In the genomic region with DNA sequence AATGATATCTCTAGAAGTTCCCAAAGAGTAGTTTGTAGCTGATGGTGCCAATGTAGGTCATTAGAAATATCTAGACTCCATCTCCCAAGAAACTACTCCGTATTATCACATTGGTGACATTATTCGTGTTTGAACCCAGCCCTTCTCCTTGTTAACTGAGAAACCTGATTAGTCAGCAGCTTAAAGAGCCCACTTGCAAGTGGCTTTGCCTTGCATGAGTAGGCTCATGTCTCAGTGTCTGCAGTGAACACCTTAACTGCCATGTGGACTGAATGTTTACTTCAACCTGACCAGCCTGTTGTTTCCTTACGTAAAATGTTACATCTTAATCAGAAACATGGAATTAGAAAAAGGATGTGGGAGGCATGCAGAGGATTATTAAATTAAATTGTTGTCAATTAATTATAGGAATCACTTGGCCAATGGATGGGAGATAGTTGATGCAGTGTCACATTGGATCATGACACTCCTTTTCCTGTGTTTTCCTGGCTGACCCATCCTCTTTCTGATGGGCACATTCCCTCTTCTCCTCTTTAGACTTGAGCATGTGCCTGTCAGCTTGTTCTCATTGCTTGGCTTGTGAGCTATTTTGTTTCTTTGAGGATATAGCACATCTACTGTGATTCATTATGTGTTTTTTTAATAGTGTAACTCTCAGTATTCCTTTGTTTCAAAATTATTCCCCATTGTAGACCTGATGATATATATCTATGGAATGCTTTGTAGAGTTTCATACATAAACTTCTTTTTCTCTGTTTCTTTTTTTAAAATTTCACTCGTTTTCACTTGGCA, we compare ENCODE assay signal across 15 cellular contexts. TPM values are rescaled to one million over a fixed set of nuclear protein-coding genes. Genes with fewer than 3 reads are reported as not detected.
A peak's percentile ranks its signal among the peaks of the same experiment; 100 is the strongest.
DNase-seq lines count a peak whose midpoint lies in the region; ATAC-seq and TF ChIP-seq lines count a peak whose summit lies in the region.
"Had no signal": no experiment of that assay in that cellular context is flagged by ENCODE, and none has a peak within 500 bp of the region (broad histone marks: within the 10 kb centered on the region; RNA-seq: fewer than 3 reads in every experiment).

No MANE protein-coding gene starts in this region.

- WGBS in IMR-90 (ENCODE audit: extremely low coverage in 2 of 2, insufficient read length in 1 of 2), 2 experiments, result 100% methylated on average over 2 of the region's 4 CpGs; no CpG with 5 or more reads in 1 of the 2 experiments
- WGBS in mammary epithelial cell (ENCODE audit: low coverage, missing lambda C conversion rate), result 81% methylated on average over 4 of the region's 4 CpGs
- WGBS in body of pancreas, 2 donors, result 69 to 85% methylated on average over 4 of the region's 4 CpGs

- H3K79me2 ChIP-seq in mammary epithelial cell (ENCODE audit: insufficient read depth, low read length), result peaks cover 77% of the 10 kb centered on the region

- peak overlapping the region; percentile 31; the same call in 1 of the 2 replicates for H2AK5ac ChIP-seq in IMR-90 (ENCODE audit: low read depth, low read length)

- H3K36me3 ChIP-seq in IMR-90 (ENCODE audit: control insufficient read depth, insufficient read depth, low read length) (no peaks in the 10 kb centered on the region), mammary epithelial cell (ENCODE audit: insufficient read depth, low read length) (no peaks in the 10 kb centered on the region), left lung (no peaks in the 10 kb centered on the region), body of pancreas (replicated peaks in 1 of 2; ENCODE audit: insufficient read depth in 1 of 2, low read depth in 2 of 2) (no peaks in the 10 kb centered on the region)
- H3K36me3 ChIP-seq: WERI-Rb-1 had no signal

- H3K9me3 ChIP-seq in IMR-90 (ENCODE audit: control insufficient read depth, insufficient read depth, low read length), result no peaks in the 10 kb centered on the region
- H3K9me3 ChIP-seq in mammary epithelial cell (replicated peaks; ENCODE audit: insufficient read depth, low read length), result no peaks in the 10 kb centered on the region
- peaks cover 0 to 4% of the 10 kb centered on the region in 2 donors for H3K9me3 ChIP-seq in left lung
- H3K9me3 ChIP-seq in body of pancreas, result no peaks in the 10 kb centered on the region

- no peak overlapping the region for H3K4me3 ChIP-seq in IMR-90 (ENCODE audit: insufficient read depth, low read depth, low read length)
- no peak overlapping the region for H3K4me3 ChIP-seq in mammary epithelial cell (replicated peaks in 1 of 3; ENCODE audit: insufficient read depth in 1 of 3, low read depth in 2 of 3, low read length in 3 of 3)
- no peak overlapping the region for H3K4me3 ChIP-seq in left lung
- no peak overlapping the region for H3K4me3 ChIP-seq in body of pancreas

- peak overlapping the region; percentile 14 for H2BK120ac ChIP-seq in IMR-90 (ENCODE audit: low read depth, low read length)

- peak overlapping the region; percentile 43; the same call in 1 of the 2 replicates for H3K23ac ChIP-seq in IMR-90 (ENCODE audit: low read depth, low read length)

- no peaks in the 10 kb centered on the region for H3K9me3 Mint-ChIP-seq in natural killer cell treated with Interleukin-12 subunit alpha and Interleukin-12 subunit beta and Interleukin-15 and Interleukin-18, amount 100 ng/mL, for 72 hours

- dilution Hi-C loops in IMR-90 (cut with HindIII; ENCODE audit: low sequenced_read_pairs, unreplicated experiment) (no loop called here), mammary epithelial cell (cut with HindIII; ENCODE audit: low sequenced_read_pairs) (no loop called here)

- H2BK5ac ChIP-seq in IMR-90 (ENCODE audit: low read depth, low read length, poor library complexity, severe bottlenecking), result peak overlapping the region; percentile 59

- no peak overlapping the region for H3K18ac ChIP-seq in IMR-90 (ENCODE audit: low read depth, low read length)

- TF ChIP-seq RAD21 in IMR-90 (IDR thresholded peaks at IDR 0.05; ENCODE audit: low read length), result no peak

- peak overlapping the region in 1 of 2 experiments; percentile 16; a peak in 1 of 4 replicates for H4K8ac ChIP-seq in IMR-90 (ENCODE audit: low read depth in 2 of 2, low read length in 2 of 2)

- H4K5ac ChIP-seq in IMR-90 (ENCODE audit: low read depth, low read length), result no peak overlapping the region

- H4K20me1 ChIP-seq in IMR-90 (ENCODE audit: insufficient read depth, low read length) (peaks cover 23% of the 10 kb centered on the region), mammary epithelial cell (ENCODE audit: insufficient read depth, low read length) (no peaks in the 10 kb centered on the region)

- in situ Hi-C loops in IMR-90 (cut with MboI; ENCODE audit: low sequenced_read_pairs), result no loop called here
- in situ Hi-C loops in mammary epithelial cell (cut with MboI; ENCODE audit: low sequenced_read_pairs in 2 of 2), result no loop called here

- peak overlapping the region; percentile 62; the same call in 1 of the 2 replicates for H3K4ac ChIP-seq in IMR-90 (ENCODE audit: low read depth, low read length)

- no peak overlapping the region for H2AFZ ChIP-seq in IMR-90 (replicated peaks; ENCODE audit: low read length, poor library complexity)
- no peak overlapping the region for H2AFZ ChIP-seq in mammary epithelial cell (ENCODE audit: low read depth, low read length)

- ATAC-seq in IMR-90 (ENCODE audit: low read depth) (peak; percentile 9; the same call in 1 of the 2 replicates), left lung (peak; percentile 31), HG03175 (IDR thresholded peaks at IDR 0.05; ENCODE audit: unreplicated experiment) (no peak), body of pancreas (no peak), GM18909 (IDR thresholded peaks at IDR 0.05; ENCODE audit: poor library complexity, unreplicated experiment) (no peak)
- no peak for ATAC-seq in natural killer cell treated with Interleukin-12 subunit alpha and Interleukin-12 subunit beta and Interleukin-15 and Interleukin-18, amount 100 ng/mL, for 72 hours
- ATAC-seq: activated CD8-positive, alpha-beta memory T cell treated with anti-CD3 and anti-CD28 coated beads, Interleukin-2, amount 10 ng/mL, durations not matched to agents 7 days and 5 days; naive thymus-derived CD8-positive, alpha-beta T cell had no signal

- H3K36me3 Mint-ChIP-seq in natural killer cell treated with Interleukin-12 subunit alpha and Interleukin-12 subunit beta and Interleukin-15 and Interleukin-18, amount 100 ng/mL, for 72 hours, result peaks cover 6% of the 10 kb centered on the region

- H3K27ac ChIP-seq in IMR-90 (ENCODE audit: insufficient read depth, low read length) (peak overlapping the region; percentile 43; the same call in 1 of the 2 replicates), mammary epithelial cell (ENCODE audit: insufficient read depth, low read depth, low read length) (peak overlapping the region; percentile 26), left lung (peak overlapping the region in 1 of 2 donors; percentile 35), body of pancreas (no peak overlapping the region)
- H3K27ac ChIP-seq: WERI-Rb-1 had no signal

- no peak overlapping the region for H2AK9ac ChIP-seq in IMR-90 (replicated peaks; ENCODE audit: low read depth, low read length, poor library complexity)

- peak overlapping the region; percentile 68; the same call in 1 of the 3 replicates for H2BK15ac ChIP-seq in IMR-90 (ENCODE audit: low read depth, low read length)

- H3K4me2 ChIP-seq in IMR-90 (ENCODE audit: low read depth, low read length) (peak overlapping the region; percentile 11; the same call in 1 of the 2 replicates), mammary epithelial cell (ENCODE audit: insufficient read depth, low read depth, low read length) (peak overlapping the region; percentile 48)

- POLR2A ChIA-PET in IMR-90 (lab: Charles Lee; ENCODE audit: unreplicated experiment), result no interaction called here

- DNase-seq in DMS79 (lab: John Stamatoyannopoulos, UW) (peak; percentile 14), IMR-90 (peak; percentile 47), mammary epithelial cell (peak; percentile 50), left lung (no peak), body of pancreas (no peak)
- DNase-seq in natural killer cell treated with Interleukin-12 subunit alpha and Interleukin-12 subunit beta and Interleukin-15 and Interleukin-18, amount 100 ng/mL, for 72 hours (ENCODE audit: low spot score), result no peak
- DNase-seq: activated CD8-positive, alpha-beta memory T cell treated with anti-CD3 and anti-CD28 coated beads, Interleukin-2, amount 10 ng/mL, durations not matched to agents 7 days and 5 days; cortex of kidney; naive thymus-derived CD8-positive, alpha-beta T cell; NCI-H146; NCI-H774; WERI-Rb-1 had no signal

- 0 out of 2 replicates have a peak overlapping the region, but pooled peaks have one; percentile 58 for H3K14ac ChIP-seq in IMR-90 (replicated peaks; ENCODE audit: low read depth, low read length)

- peaks cover 17 to 57% of the 10 kb centered on the region in 2 experiments for H3K79me1 ChIP-seq in IMR-90 (ENCODE audit: low read depth in 1 of 2, low read length in 2 of 2)

- H3K4me3 Mint-ChIP-seq in natural killer cell treated with Interleukin-12 subunit alpha and Interleukin-12 subunit beta and Interleukin-15 and Interleukin-18, amount 100 ng/mL, for 72 hours, result no peak overlapping the region
- H3K4me3 Mint-ChIP-seq: activated CD8-positive, alpha-beta memory T cell treated with anti-CD3 and anti-CD28 coated beads, Interleukin-2, amount 10 ng/mL, durations not matched to agents 7 days and 5 days; activated naive CD8-positive, alpha-beta T cell had no signal

- no peaks in the 10 kb centered on the region for H3K27me3 ChIP-seq in IMR-90 (ENCODE audit: control insufficient read depth, insufficient read depth, low read length)
- no peaks in the 10 kb centered on the region for H3K27me3 ChIP-seq in mammary epithelial cell (ENCODE audit: insufficient read depth, low read length)
- no peaks in the 10 kb centered on the region for H3K27me3 ChIP-seq in left lung
- H3K27me3 ChIP-seq in body of pancreas, result no peaks in the 10 kb centered on the region

- H3K27ac Mint-ChIP-seq in natural killer cell treated with Interleukin-12 subunit alpha and Interleukin-12 subunit beta and Interleukin-15 and Interleukin-18, amount 100 ng/mL, for 72 hours, result no peak overlapping the region
- H3K27ac Mint-ChIP-seq: activated CD8-positive, alpha-beta memory T cell treated with anti-CD3 and anti-CD28 coated beads, Interleukin-2, amount 10 ng/mL, durations not matched to agents 7 days and 5 days; activated naive CD8-positive, alpha-beta T cell had no signal

- peaks cover 15% of the 10 kb centered on the region for H3K9me1 ChIP-seq in IMR-90 (ENCODE audit: insufficient read depth, low read length)

- H2BK20ac ChIP-seq in IMR-90 (ENCODE audit: low read depth, low read length), result 0 out of 2 replicates have a peak overlapping the region, but pooled peaks have one; percentile 4

- H3K56ac ChIP-seq in IMR-90 (ENCODE audit: extremely low read depth, insufficient read depth, low read length), result 0 out of 2 replicates have a peak overlapping the region, but pooled peaks have one; percentile 14

- CTCF ChIA-PET in IMR-90 (lab: Yijun Ruan, JAX), result interaction anchor here (0.6 to 1.3 kb wide), 7 partner anchors 14 to 208 kb away, joined by 3 to 8 read pairs (median 4); no protein-coding TSS in a partner anchor
- CTCF ChIA-PET in mammary epithelial cell (lab: Charles Lee; ENCODE audit: low non-redundant PET), result interaction anchor here (0.7 kb wide), 1 partner anchor 174 kb away, joined by 4 read pairs; no protein-coding TSS in a partner anchor

- BruUV-seq in IMR-90 (replicated peaks; lab: Mats Ljungman, UMichigan) (no TSS peak), mammary epithelial cell (replicated peaks; lab: Mats Ljungman, UMichigan) (no TSS peak)

- H3K4me1 Mint-ChIP-seq in natural killer cell treated with Interleukin-12 subunit alpha and Interleukin-12 subunit beta and Interleukin-15 and Interleukin-18, amount 100 ng/mL, for 72 hours (ENCODE audit: low read depth in 2 of 2), result peaks cover 15 to 31% of the 10 kb centered on the region in 2 donors

- intact Hi-C loops in IMR-90 (cut with micrococcal nuclease) (no loop called here), mammary epithelial cell (cut with micrococcal nuclease) (no loop called here), left lung (cut with DNase I) (no loop called here), body of pancreas (cut with DNase I) (no loop called here)

- H4K91ac ChIP-seq in IMR-90 (ENCODE audit: insufficient read depth, low read depth, low read length), result no peak overlapping the region

- H3K9ac ChIP-seq in IMR-90 (ENCODE audit: low read depth, low read length) (no peak overlapping the region), mammary epithelial cell (ENCODE audit: insufficient read depth, low read length) (no peak overlapping the region)

- no peak for TF ChIP-seq CTCF in IMR-90 (conservative IDR thresholded peaks at IDR 0.05; ENCODE audit: low read depth, low read length)
- TF ChIP-seq CTCF in mammary epithelial cell (conservative IDR thresholded peaks at IDR 0.05 in 1 of 2, IDR thresholded peaks at IDR 0.05 in 1 of 2; ENCODE audit: extremely low read depth in 1 of 2, insufficient read depth in 1 of 2, low read depth in 1 of 2, low read length in 2 of 2), result no peak
- no peak for TF ChIP-seq CTCF in left lung (IDR thresholded peaks at IDR 0.05)
- TF ChIP-seq CTCF in body of pancreas (IDR thresholded peaks at IDR 0.05), result no peak

- H3K4me1 ChIP-seq in IMR-90 (ENCODE audit: control insufficient read depth, insufficient read depth, low read length) (peaks cover 27% of the 10 kb centered on the region), mammary epithelial cell (ENCODE audit: insufficient read depth, low read length) (peaks cover 12% of the 10 kb centered on the region), left lung (peaks cover 18 to 43% of the 10 kb centered on the region in 2 donors), body of pancreas (peaks cover 39% of the 10 kb centered on the region)

- no peak for TF ChIP-seq POLR2A in IMR-90 (IDR thresholded peaks at IDR 0.05; ENCODE audit: low read depth, low read length)
- TF ChIP-seq POLR2A in body of pancreas (IDR thresholded peaks at IDR 0.05), result no peak

- no peaks in the 10 kb centered on the region for H3K27me3 Mint-ChIP-seq in natural killer cell treated with Interleukin-12 subunit alpha and Interleukin-12 subunit beta and Interleukin-15 and Interleukin-18, amount 100 ng/mL, for 72 hours
- H3K27me3 Mint-ChIP-seq: activated CD8-positive, alpha-beta memory T cell treated with anti-CD3 and anti-CD28 coated beads, Interleukin-2, amount 10 ng/mL, durations not matched to agents 7 days and 5 days; activated naive CD8-positive, alpha-beta T cell; naive thymus-derived CD8-positive, alpha-beta T cell had no signal

RNA-seq across cellular contexts. Expression of a gene that starts 18.0 kb away (rescaled TPM):
- total RNA-seq in IMR-90 (2012; rRNA removed) (69.7 and 102 TPM in 2 replicates), mammary epithelial cell (10 to 100 TPM; 27.9 to 32.2 TPM), left lung (10 to 100 TPM; 53.4 to 62.2 TPM), body of pancreas (10 to 100 TPM; 10.9 to 19.7 TPM)
- polyA plus RNA-seq in IMR-90 (2012; rRNA removed) (46.5 and 51.6 TPM in 2 replicates), mammary epithelial cell (31.1 TPM)
- polyA plus RNA-seq in IMR-90 (2012; cell fraction: cytosol; rRNA removed), result 11.7 and 13.9 TPM in 2 replicates
- polyA plus RNA-seq in IMR-90 (2012; cell fraction: nucleus; rRNA removed; ENCODE audit: low replicate concordance), result 3.1 and 19.2 TPM in 2 replicates
- polyA minus RNA-seq in mammary epithelial cell, result 36.2 TPM
- 10 to 100 TPM; 49.3 to 52.1 TPM for total RNA-seq in natural killer cell treated with Interleukin-12 subunit alpha and Interleukin-12 subunit beta and Interleukin-15 and Interleukin-18, amount 100 ng/mL, for 72 hours

Comparison
In these comparisons a context has a peak if more than half of its experiments do, and no peak if none do; other contexts are left out.
1. DNase-seq: peak in DMS79 (single experiment), IMR-90 (single experiment) and mammary epithelial cell (single experiment); none in left lung (0 of 2), body of pancreas (0 of 4) and natural killer cell treated with Interleukin-12 subunit alpha and Interleukin-12 subunit beta and Interleukin-15 and Interleukin-18, amount 100 ng/mL, for 72 hours (single experiment).
2. ATAC-seq: peak in IMR-90 (single experiment) and left lung (single experiment); none in HG03175 (single experiment), body of pancreas (single experiment), natural killer cell treated with Interleukin-12 subunit alpha and Interleukin-12 subunit beta and Interleukin-15 and Interleukin-18, amount 100 ng/mL, for 72 hours (0 of 2) and GM18909 (single experiment).
3. H3K27ac ChIP-seq: peak in IMR-90 (single experiment) and mammary epithelial cell (single experiment); none in body of pancreas (0 of 4).